In the genomic region with DNA sequence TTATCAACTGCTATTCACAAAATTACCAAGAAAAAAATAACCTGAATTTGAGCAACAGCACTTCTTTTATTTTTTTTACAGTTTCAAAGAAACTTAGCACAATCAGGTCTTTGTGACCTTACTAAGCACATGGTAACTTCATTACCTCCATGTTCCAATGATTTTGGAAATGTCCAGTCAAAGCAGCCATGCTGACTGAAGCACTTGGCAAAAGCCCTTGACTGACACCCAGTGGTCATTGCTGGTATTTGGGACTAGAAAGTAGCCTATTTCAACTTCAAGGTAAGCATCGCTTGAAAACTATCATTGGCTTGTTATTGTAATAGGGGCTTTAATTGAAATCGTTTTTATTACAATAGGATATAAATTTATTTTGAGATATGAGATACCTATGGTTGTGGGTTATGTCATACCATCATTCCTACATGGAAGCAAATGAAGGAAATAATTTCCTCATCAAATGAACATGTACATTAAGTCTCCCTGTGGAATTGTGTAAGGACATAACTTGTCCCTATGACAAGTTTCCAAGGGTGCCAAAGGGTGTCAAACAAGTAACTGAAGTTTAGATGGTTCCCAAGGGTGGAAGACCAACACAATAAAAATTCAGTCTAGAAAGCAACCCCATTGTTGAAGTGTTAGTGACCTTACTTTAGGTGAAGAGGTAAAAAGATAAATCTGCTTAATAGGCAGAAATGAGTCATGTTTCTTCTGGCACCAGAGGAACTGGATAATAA, we compare ENCODE assay signal across 8 cellular contexts. TPM values are rescaled to one million over a fixed set of nuclear protein-coding genes. Genes with fewer than 3 reads are reported as not detected.
DNase-seq lines count a peak whose midpoint lies in the region; ATAC-seq and TF ChIP-seq lines count a peak whose summit lies in the region.

No MANE protein-coding gene starts in this region.

- H3K27ac Mint-ChIP-seq in CD8-positive, alpha-beta T cell = no peak overlapping the region

- no peaks in the 10 kb centered on the region for H3K27me3 ChIP-seq in CD8-positive, alpha-beta T cell (ENCODE audit: insufficient read depth, low read length)

- CTCF ChIA-PET in CD8-positive, alpha-beta T cell (lab: Charles Lee) = no interaction called here

- H3K4me1 ChIP-seq in CD8-positive, alpha-beta T cell (ENCODE audit: insufficient read depth, low read length) = no peaks in the 10 kb centered on the region

- H3K27ac ChIP-seq in CD8-positive, alpha-beta T cell (ENCODE audit: low read depth, low read length) = no peak overlapping the region

- no peak for ATAC-seq in CD8-positive, alpha-beta T cell
- peak; percentile 57 for ATAC-seq in GM18873 (IDR thresholded peaks at IDR 0.05; ENCODE audit: low FRiP score, unreplicated experiment)
- peak; percentile 90 for ATAC-seq in HG03060 (IDR thresholded peaks at IDR 0.05; ENCODE audit: low read depth, unreplicated experiment)

- H3K9me3 Mint-ChIP-seq in CD8-positive, alpha-beta T cell = no peaks in the 10 kb centered on the region

- peak; percentile 48 for TF ChIP-seq CTCF in CD8-positive, alpha-beta T cell (IDR thresholded peaks at IDR 0.05)
- TF ChIP-seq CTCF in fibroblast of mammary gland (conservative IDR thresholded peaks at IDR 0.05; ENCODE audit: control insufficient read depth, insufficient read depth, low read depth, low read length) = peak; percentile 100

- POLR2A ChIA-PET in CD8-positive, alpha-beta T cell (lab: Charles Lee) = no interaction called here

- H3K27me3 Mint-ChIP-seq in CD8-positive, alpha-beta T cell (ENCODE audit: low read depth) = no peaks in the 10 kb centered on the region

- no peaks in the 10 kb centered on the region for H3K4me1 Mint-ChIP-seq in CD8-positive, alpha-beta T cell (ENCODE audit: low read depth)

- H3K4me3 Mint-ChIP-seq in CD8-positive, alpha-beta T cell = no peak overlapping the region

- H3K9me3 ChIP-seq in CD8-positive, alpha-beta T cell (ENCODE audit: low read length) = no peaks in the 10 kb centered on the region

- H3K36me3 ChIP-seq in CD8-positive, alpha-beta T cell (ENCODE audit: insufficient read depth, low read length) = no peaks in the 10 kb centered on the region

- no peak overlapping the region for H3K4me3 ChIP-seq in CD8-positive, alpha-beta T cell (ENCODE audit: low read depth, low read length)
- H3K4me3 ChIP-seq in fibroblast of mammary gland (ENCODE audit: control insufficient read depth, low read depth, low read length) = no peak overlapping the region

- DNase-seq in CD8-positive, alpha-beta T cell = peak in 3 of 7 experiments; percentile 7 to 24 (median 13)
- peak; percentile 17 for DNase-seq in NCI-H2081 treated with DMSO at 0.1 percent for 48 hours (lab: John Stamatoyannopoulos, UW)
- peak; percentile 2 to 7 for DNase-seq in activated CD4-positive, alpha-beta T cell treated with anti-CD3 and anti-CD28 coated beads, Interleukin-2, amount 50 U/mL, for 4 hours
- peak; percentile 76 for DNase-seq in fibroblast of mammary gland (ENCODE audit: low read depth)
- DNase-seq in non-pigmented ciliary epithelial cell (ENCODE audit: low read depth) = peak; percentile 37
- DNase-seq in GF-D8 (lab: John Stamatoyannopoulos, UW) = no peak

- no peaks in the 10 kb centered on the region for H3K36me3 Mint-ChIP-seq in CD8-positive, alpha-beta T cell

- intact Hi-C loops in CD8-positive, alpha-beta T cell (cut with DNase I, micrococcal nuclease) = loop anchor here in 1 of 2 experiments (2.0 to 5.0 kb wide), 2 partner anchors 1056 to 1910 kb away; no protein-coding TSS in a partner anchor

RNA-seq across cellular contexts. Expression of a gene that starts 15.2 kb away (rescaled TPM):
- not detected for total RNA-seq in CD8-positive, alpha-beta T cell
